ENCODE assay signal across 9 cellular contexts in the genomic region with DNA sequence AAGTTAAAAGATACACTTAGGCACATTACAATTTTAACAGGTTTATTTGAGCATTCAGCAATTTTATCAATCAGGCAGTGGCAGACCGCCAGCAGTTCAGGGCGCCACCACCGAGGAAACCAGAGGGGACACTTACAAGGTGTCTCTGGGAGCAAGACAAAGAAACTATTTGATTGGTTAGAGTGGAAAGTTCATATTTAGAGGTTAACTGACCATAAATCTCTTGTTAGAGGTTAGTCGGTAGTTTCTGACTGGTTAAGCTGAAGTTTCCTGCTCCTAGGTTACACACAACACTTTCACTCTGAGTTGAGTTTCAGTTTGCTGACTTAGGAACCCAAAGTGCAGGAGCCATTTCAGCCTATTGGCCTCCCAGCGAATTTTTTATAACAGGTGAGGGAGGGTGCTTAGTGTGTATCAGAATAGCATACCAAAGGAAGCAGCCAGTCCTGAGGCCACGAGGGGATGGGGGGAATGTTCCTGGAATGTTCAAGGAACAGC. TPM values are rescaled to one million over a fixed set of nuclear protein-coding genes. Genes with fewer than 3 reads are reported as not detected.
A peak's percentile ranks its signal among the peaks of the same experiment; 100 is the strongest.
DNase-seq lines count a peak whose midpoint lies in the region; ATAC-seq, FAIRE-seq and TF ChIP-seq lines count a peak whose summit lies in the region.
"Had no signal": no experiment of that assay in that cellular context is flagged by ENCODE, and none has a peak within 500 bp of the region (broad histone marks: within the 10 kb centered on the region; RNA-seq: fewer than 3 reads in every experiment).

No MANE protein-coding gene starts in this region.

- H3K9ac ChIP-seq in parathyroid adenoma: no peak overlapping the region

- no peaks in the 10 kb centered on the region for H3K9me3 Mint-ChIP-seq in chondrocyte (ENCODE audit: low read depth)

- peak; percentile 78 for ATAC-seq in GM18909 (IDR thresholded peaks at IDR 0.05; ENCODE audit: poor library complexity, unreplicated experiment)
- ATAC-seq in HG02623 (IDR thresholded peaks at IDR 0.05; ENCODE audit: unreplicated experiment): peak; percentile 62
- ATAC-seq in T-helper 17 cell: peak; percentile 53

- H3K4me2 ChIP-seq in parathyroid adenoma (ENCODE audit: low read length): no peak overlapping the region
- H3K4me2 ChIP-seq: smooth muscle cell had no signal

- peaks cover 14% of the 10 kb centered on the region for H3K4me1 ChIP-seq in parathyroid adenoma

- H3K4me3 ChIP-seq in parathyroid adenoma (ENCODE audit: low read depth, low read length): no peak overlapping the region
- H3K4me3 ChIP-seq: smooth muscle cell had no signal

- H3K27ac Mint-ChIP-seq in T-helper 17 cell (peak overlapping the region; percentile 93), chondrocyte (ENCODE audit: unreplicated experiment) (no peak overlapping the region)

- no peaks in the 10 kb centered on the region for H3K27me3 Mint-ChIP-seq in T-helper 17 cell
- H3K27me3 Mint-ChIP-seq in chondrocyte (ENCODE audit: low read depth): peaks cover 24% of the 10 kb centered on the region

- no peaks in the 10 kb centered on the region for H3K79me2 ChIP-seq in parathyroid adenoma

- H3K4me3 Mint-ChIP-seq in T-helper 17 cell (peak overlapping the region; percentile 71), chondrocyte (ENCODE audit: unreplicated experiment) (no peak overlapping the region)

- peaks cover 32% of the 10 kb centered on the region for H3K4me1 Mint-ChIP-seq in T-helper 17 cell
- no peaks in the 10 kb centered on the region for H3K4me1 Mint-ChIP-seq in chondrocyte (ENCODE audit: low read depth)

- peak overlapping the region; percentile 54 for H3K27ac ChIP-seq in parathyroid adenoma

- H3K36me3 Mint-ChIP-seq in T-helper 17 cell (ENCODE audit: low read depth) (peaks cover 5% of the 10 kb centered on the region), chondrocyte (ENCODE audit: low read depth) (no peaks in the 10 kb centered on the region)

- peak overlapping the region; percentile 24 for H2AFZ ChIP-seq in parathyroid adenoma

- TF ChIP-seq CTCF in parathyroid adenoma (IDR thresholded peaks at IDR 0.05) (no peak), chondrocyte (IDR thresholded peaks at IDR 0.05) (no peak)

- no peak for FAIRE-seq in HTR-8/SVneo (lab: Jason Lieb, UNC)

- H3K27me3 ChIP-seq in parathyroid adenoma (ENCODE audit: control insufficient read depth, insufficient read depth, low read length): no peaks in the 10 kb centered on the region

- H3K9me3 ChIP-seq in T-helper 17 cell (ENCODE audit: control insufficient read depth, low read length, poor library complexity, severe bottlenecking): no peaks in the 10 kb centered on the region
- no peaks in the 10 kb centered on the region for H3K9me3 ChIP-seq in parathyroid adenoma (ENCODE audit: control insufficient read depth, low read length)

- H3K36me3 ChIP-seq in parathyroid adenoma (ENCODE audit: control insufficient read depth, insufficient read depth, low read length): no peaks in the 10 kb centered on the region

- no peak for DNase-seq in T-helper 17 cell
- DNase-seq in HTR-8/SVneo (ENCODE audit: insufficient read length, low spot score): no peak
- DNase-seq in chondrocyte (ENCODE audit: low spot score): no peak
- DNase-seq in HCEC 1CT: no peak
- DNase-seq in DMS53 (lab: John Stamatoyannopoulos, UW): no peak

RNA-seq across cellular contexts. Expression of gene PVRIG, which starts 10.8 kb away (rescaled TPM):
- total RNA-seq in T-helper 17 cell: 10 to 100 TPM; 30.1 to 30.5 TPM
- total RNA-seq in chondrocyte: not detected in 3 replicates
- total RNA-seq: smooth muscle cell had no signal

RNA-seq across cellular contexts. Expression of gene STAG3, which starts 31.2 kb away (rescaled TPM):
- total RNA-seq in T-helper 17 cell: 1 to 10 TPM; 4.0 to 4.8 TPM
- total RNA-seq in chondrocyte: 0.57 to 1.2 TPM (median 0.64 TPM) in 3 replicates

RNA-seq across cellular contexts. Expression of gene GPC2, which starts 31.8 kb away (rescaled TPM):
- total RNA-seq in T-helper 17 cell (1 to 10 TPM; 5.0 to 8.5 TPM), chondrocyte (6.2 to 7.3 TPM (median 6.7 TPM) in 3 replicates)

RNA-seq across cellular contexts. Expression of gene GAL3ST4, which starts 40.5 kb away (rescaled TPM):
- total RNA-seq in T-helper 17 cell (1 to 10 TPM; 5.0 to 6.5 TPM), chondrocyte (1.8 to 4.9 TPM (median 4.3 TPM) in 3 replicates)

RNA-seq across cellular contexts. Expression of gene TRAPPC14, which starts 50.4 kb away (rescaled TPM):
- 10 to 100 TPM; 45.8 to 46.9 TPM for total RNA-seq in T-helper 17 cell
- total RNA-seq in chondrocyte: 15.4 to 19.7 TPM (median 16.3 TPM) in 3 replicates

Comparison
In these comparisons a context has a peak if more than half of its experiments do, and no peak if none do; other contexts are left out.
1. RNA of gene PVRIG, which starts 10.8 kb away (total RNA-seq): 30.1 to 30.5 TPM in T-helper 17 cell; not detected in chondrocyte; every median in the first group is over 10 times any median in the second.
2. Peak in every context shown above with its lines, with median percentiles within 50 percentile points of each other: ATAC-seq.